Comparison of ENCODE assay signal across 8 cellular contexts in genomic region chr2:98385050-98385699, GRCh38. TPM values are rescaled to one million over a fixed set of nuclear protein-coding genes. Genes with fewer than 3 reads are reported as not detected.
A peak's percentile ranks its signal among the peaks of the same experiment; 100 is the strongest.
DNase-seq lines count a peak whose midpoint lies in the region; ATAC-seq and TF ChIP-seq lines count a peak whose summit lies in the region.

No MANE protein-coding gene starts in this region.

- H3K4me3 ChIP-seq in right atrium auricular region (no peak overlapping the region), retinal pigment epithelial cell (ENCODE audit: low read length) (no peak overlapping the region)

- H3K27me3 Mint-ChIP-seq in T-helper 2 cell treated with Interferon-gamma antibody and Interleukin-4, amounts not matched to agents 5 μg/mL and 100 μg/mL, for 36 hours (ENCODE audit: low read depth) = peaks cover 5% of the 10 kb centered on the region

- no peaks in the 10 kb centered on the region for H3K36me3 Mint-ChIP-seq in T-helper 2 cell treated with Interferon-gamma antibody and Interleukin-4, amounts not matched to agents 5 μg/mL and 100 μg/mL, for 36 hours (ENCODE audit: low read depth)

- no peaks in the 10 kb centered on the region for H3K27me3 ChIP-seq in right atrium auricular region

- peak; percentile 91 for DNase-seq in AG20443 (ENCODE audit: low spot score)
- peak; percentile 82 for DNase-seq in GM20000 (ENCODE audit: low spot score)
- peak; percentile 41 to 43 for DNase-seq in NCI-H187 (lab: John Stamatoyannopoulos, UW)
- DNase-seq in T-helper 2 cell treated with Interferon-gamma antibody and Interleukin-4, amounts not matched to agents 5 μg/mL and 100 μg/mL, for 36 hours (ENCODE audit: low spot score) = peak; percentile 55
- DNase-seq in anterior cingulate cortex (lab: John Stamatoyannopoulos, UW) = peak in 55 of 58 donors; percentile 15 to 82 (median 58)
- peak; percentile 79 for DNase-seq in right atrium auricular region (ENCODE audit: low spot score)
- DNase-seq in retinal pigment epithelial cell (ENCODE audit: low read depth) = peak; percentile 19

- H3K4me3 Mint-ChIP-seq in T-helper 2 cell treated with Interferon-gamma antibody and Interleukin-4, amounts not matched to agents 5 μg/mL and 100 μg/mL, for 36 hours = no peak overlapping the region

- peak; percentile 91 for TF ChIP-seq CTCF in GM20000 (IDR thresholded peaks at IDR 0.05; ENCODE audit: extremely low read depth, missing control alignments)
- peak; percentile 83 to 94 for TF ChIP-seq CTCF in right atrium auricular region (IDR thresholded peaks at IDR 0.05)
- TF ChIP-seq CTCF in retinal pigment epithelial cell (conservative IDR thresholded peaks at IDR 0.05; ENCODE audit: low read depth, low read length) = peak; percentile 100

- H3K36me3 ChIP-seq in right atrium auricular region = no peaks in the 10 kb centered on the region

- H3K9me3 Mint-ChIP-seq in T-helper 2 cell treated with Interferon-gamma antibody and Interleukin-4, amounts not matched to agents 5 μg/mL and 100 μg/mL, for 36 hours = no peaks in the 10 kb centered on the region

- ATAC-seq in HG03097 (IDR thresholded peaks at IDR 0.05; ENCODE audit: low FRiP score, unreplicated experiment) = no peak

- H3K4me1 ChIP-seq in right atrium auricular region = peaks cover 0 to 6% of the 10 kb centered on the region in 2 donors

- no peak overlapping the region for H3K27ac Mint-ChIP-seq in T-helper 2 cell treated with Interferon-gamma antibody and Interleukin-4, amounts not matched to agents 5 μg/mL and 100 μg/mL, for 36 hours

- H3K9me3 ChIP-seq in right atrium auricular region = no peaks in the 10 kb centered on the region

- peaks cover 2% of the 10 kb centered on the region for H3K4me1 Mint-ChIP-seq in T-helper 2 cell treated with Interferon-gamma antibody and Interleukin-4, amounts not matched to agents 5 μg/mL and 100 μg/mL, for 36 hours (ENCODE audit: low read depth)

- no peak overlapping the region for H3K27ac ChIP-seq in right atrium auricular region

RNA-seq across cellular contexts. Expression of gene CNGA3, which starts 38.9 kb away (rescaled TPM):
- not detected for total RNA-seq in right atrium auricular region

RNA-seq across cellular contexts. Expression of gene INPP4A, which starts 59.5 kb away (rescaled TPM):
- total RNA-seq in right atrium auricular region = 10 to 100 TPM; 12.7 to 18.2 TPM

Comparison
In these comparisons a context has a peak if more than half of its experiments do, and no peak if none do; other contexts are left out.
1. DNase-seq: peak in every context shown above with its lines; median percentile 91 in AG20443; 82 in GM20000; 79 in right atrium auricular region; 58 in anterior cingulate cortex; 55 in T-helper 2 cell treated with Interferon-gamma antibody and Interleukin-4, amounts not matched to agents 5 μg/mL and 100 μg/mL, for 36 hours; 42 in NCI-H187; 19 in retinal pigment epithelial cell.